18 cellular contexts compared by ENCODE assay signal in genomic region chr3:139670196-139670595, GRCh38. TPM values are rescaled to one million over a fixed set of nuclear protein-coding genes. Genes with fewer than 3 reads are reported as not detected.
A peak's percentile ranks its signal among the peaks of the same experiment; 100 is the strongest.
DNase-seq lines count a peak whose midpoint lies in the region; ATAC-seq and TF ChIP-seq lines count a peak whose summit lies in the region.
"Had no signal": no experiment of that assay in that cellular context is flagged by ENCODE, and none has a peak within 500 bp of the region (broad histone marks: within the 10 kb centered on the region; RNA-seq: fewer than 3 reads in every experiment).

No MANE protein-coding gene starts in this region.

- H3K9me3 Mint-ChIP-seq in immature natural killer cell, result no peaks in the 10 kb centered on the region
- H3K9me3 Mint-ChIP-seq: CD4-positive, alpha-beta T cell had no signal

- no peak overlapping the region for H3K4me2 ChIP-seq in neural cell (ENCODE audit: low read length)

- POLR2A ChIA-PET in GM10248 (lab: Yijun Ruan, JAX), result no interaction called here

- no peaks in the 10 kb centered on the region for H3K79me2 ChIP-seq in neural cell (replicated peaks; ENCODE audit: insufficient read depth, low read length)

- no peak for ATAC-seq in GM19035 (IDR thresholded peaks at IDR 0.05; ENCODE audit: unreplicated experiment)
- ATAC-seq: HCT116 had no signal

- H3K4me3 ChIP-seq in BE2C (ENCODE audit: low read depth, low read length) (no peak overlapping the region), WERI-Rb-1 (ENCODE audit: low read depth, low read length) (no peak overlapping the region), neural cell (ENCODE audit: low read length) (no peak overlapping the region)

- no peaks in the 10 kb centered on the region for H3K4me1 Mint-ChIP-seq in immature natural killer cell

- no peaks in the 10 kb centered on the region for H3K36me3 Mint-ChIP-seq in immature natural killer cell

- H3K27me3 ChIP-seq in BE2C, result no peaks in the 10 kb centered on the region
- no peaks in the 10 kb centered on the region for H3K27me3 ChIP-seq in WERI-Rb-1 (ENCODE audit: insufficient read depth, low read depth, severe bottlenecking)
- no peaks in the 10 kb centered on the region for H3K27me3 ChIP-seq in neural cell (ENCODE audit: insufficient read depth, low read depth, low read length)

- no peaks in the 10 kb centered on the region for H3K9me2 ChIP-seq in neural cell (ENCODE audit: insufficient read depth, low read length)

- DNase-seq in BE2C (peak; percentile 82), ELF-1 (ENCODE audit: low read depth, low spot score) (peak; percentile 55), WERI-Rb-1 (peak; percentile 13), GM10248 (ENCODE audit: extremely low spot score) (no peak), immature natural killer cell (no peak), ecto neural progenitor cell (ENCODE audit: low spot score) (no peak)
- DNase-seq: ACHN; Caco-2; CD4-positive, alpha-beta T cell; GDM1; HFFc6; IMR-90; KBM-7 had no signal

- TF ChIP-seq CTCF in BE2C (IDR thresholded peaks at IDR 0.05; ENCODE audit: low read depth, low read length) (peak; percentile 43), WERI-Rb-1 (IDR thresholded peaks at IDR 0.05; ENCODE audit: low read depth, low read length) (no peak), neural cell (IDR thresholded peaks at IDR 0.05; ENCODE audit: poor library complexity, severe bottlenecking) (no peak), GM10248 (IDR thresholded peaks at IDR 0.05; ENCODE audit: control extremely low read depth, extremely low read depth, low read depth, missing control alignments) (no peak)

- H3K27me3 Mint-ChIP-seq in immature natural killer cell (ENCODE audit: low read depth in 3 of 3), result no peaks in the 10 kb centered on the region
- H3K27me3 Mint-ChIP-seq: CD4-positive, alpha-beta T cell had no signal

- CTCF ChIA-PET in GM10248 (lab: Yijun Ruan, JAX), result no interaction called here

- no peak for TF ChIP-seq EP300 in neural cell (conservative IDR thresholded peaks at IDR 0.05; ENCODE audit: poor library complexity, severe bottlenecking)

- H3K9ac ChIP-seq in neural cell (ENCODE audit: low read length), result no peak overlapping the region

- no peak overlapping the region for H3K27ac Mint-ChIP-seq in immature natural killer cell
- H3K27ac Mint-ChIP-seq: CD4-positive, alpha-beta T cell; HFFc6 had no signal

- no peaks in the 10 kb centered on the region for H3K36me3 ChIP-seq in BE2C
- H3K36me3 ChIP-seq in WERI-Rb-1, result no peaks in the 10 kb centered on the region
- H3K36me3 ChIP-seq in neural cell (ENCODE audit: insufficient read depth, low read length), result no peaks in the 10 kb centered on the region

- H3K9me3 ChIP-seq in BE2C (no peaks in the 10 kb centered on the region), WERI-Rb-1 (ENCODE audit: severe bottlenecking) (no peaks in the 10 kb centered on the region), neural cell (ENCODE audit: low read length) (no peaks in the 10 kb centered on the region)
- H3K9me3 ChIP-seq: Caco-2 had no signal

- H3F3A ChIP-seq in neural cell (ENCODE audit: insufficient read depth, low read length, poor library complexity, severe bottlenecking), result peaks cover 10% of the 10 kb centered on the region

- TF ChIP-seq RAD21 in neural cell (conservative IDR thresholded peaks at IDR 0.05), result no peak

- no peak overlapping the region for H3K4me3 Mint-ChIP-seq in immature natural killer cell
- H3K4me3 Mint-ChIP-seq: CD4-positive, alpha-beta T cell; HFFc6 had no signal

- no peak overlapping the region for H2AFZ ChIP-seq in neural cell (ENCODE audit: low read depth, low read length)

- H4K20me1 ChIP-seq in neural cell (ENCODE audit: insufficient read depth), result no peaks in the 10 kb centered on the region

- H3K27ac ChIP-seq in WERI-Rb-1 (no peak overlapping the region), neural cell (ENCODE audit: low read length) (peak overlapping the region; percentile 69)
- H3K27ac ChIP-seq: C4-2B, HL-60 had no signal

- peaks cover 29% of the 10 kb centered on the region for H3K4me1 ChIP-seq in BE2C
- H3K4me1 ChIP-seq: Caco-2 had no signal

TF ChIP-seq in neural cell, 6 proteins besides CTCF, POLR2A, EP300 and RAD21:
- TF ChIP-seq REST (IDR thresholded peaks at IDR 0.05; ENCODE audit: borderline replicate concordance) (no peak), MXI1 (conservative IDR thresholded peaks at IDR 0.05; ENCODE audit: poor library complexity, severe bottlenecking) (no peak), TAF1 (IDR thresholded peaks at IDR 0.05; ENCODE audit: low read depth) (no peak), POLR2AphosphoS5 (IDR thresholded peaks at IDR 0.05) (no peak), SMC3 (conservative IDR thresholded peaks at IDR 0.05; ENCODE audit: poor library complexity) (no peak), EZH2 (IDR thresholded peaks at IDR 0.05; ENCODE audit: borderline replicate concordance, insufficient read depth, low read length, poor library complexity, severe bottlenecking) (no peak)

RNA-seq across cellular contexts. Expression of gene NMNAT3, which starts 7.6 kb away (rescaled TPM):
- not detected for polyA plus RNA-seq in BE2C (2012; ENCODE audit: insufficient read depth, insufficient read length, low read depth)
- polyA plus RNA-seq in neural cell (2.3 and 4.6 TPM in 2 replicates), immature natural killer cell (1 to 10 TPM; 1.4 to 7.1 (median 2.5) TPM)
- 2.4 and 3.9 TPM in 2 replicates for polyA minus RNA-seq in neural cell

Comparison
In these comparisons a context has a peak if more than half of its experiments do, and no peak if none do; other contexts are left out.
1. DNase-seq: peak in BE2C (single experiment), ELF-1 (single experiment) and WERI-Rb-1 (single experiment); none in GM10248 (single experiment), immature natural killer cell (0 of 3) and ecto neural progenitor cell (single experiment).